ENCODE assay signal across 1 cellular context in the genomic region with DNA sequence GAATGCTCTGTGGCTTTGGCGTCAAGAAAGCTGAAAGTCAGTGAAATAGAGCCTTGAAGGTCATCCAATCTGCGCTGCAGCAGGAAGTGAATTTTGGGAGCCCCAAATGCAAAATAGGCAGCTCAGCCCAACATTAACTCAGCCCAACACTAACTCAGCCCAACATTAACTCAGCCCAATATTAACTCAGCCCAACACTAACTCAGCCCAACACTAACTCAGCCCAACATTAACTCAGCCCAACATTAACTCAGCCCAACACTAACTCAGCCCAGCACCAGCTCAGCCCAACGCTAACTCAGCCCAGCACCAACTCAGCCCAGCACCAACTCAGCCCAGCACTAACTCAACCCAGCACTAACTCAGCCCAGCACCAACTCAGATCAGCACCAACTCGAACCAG.
TF ChIP-seq lines count a peak whose summit lies in the region.

No MANE protein-coding gene starts in this region.

TF ChIP-seq in WTC11, 78 proteins besides CTCF, POLR2A, EP300 and RAD21 (continued from another document):
- TF ChIP-seq, protein P1, sequence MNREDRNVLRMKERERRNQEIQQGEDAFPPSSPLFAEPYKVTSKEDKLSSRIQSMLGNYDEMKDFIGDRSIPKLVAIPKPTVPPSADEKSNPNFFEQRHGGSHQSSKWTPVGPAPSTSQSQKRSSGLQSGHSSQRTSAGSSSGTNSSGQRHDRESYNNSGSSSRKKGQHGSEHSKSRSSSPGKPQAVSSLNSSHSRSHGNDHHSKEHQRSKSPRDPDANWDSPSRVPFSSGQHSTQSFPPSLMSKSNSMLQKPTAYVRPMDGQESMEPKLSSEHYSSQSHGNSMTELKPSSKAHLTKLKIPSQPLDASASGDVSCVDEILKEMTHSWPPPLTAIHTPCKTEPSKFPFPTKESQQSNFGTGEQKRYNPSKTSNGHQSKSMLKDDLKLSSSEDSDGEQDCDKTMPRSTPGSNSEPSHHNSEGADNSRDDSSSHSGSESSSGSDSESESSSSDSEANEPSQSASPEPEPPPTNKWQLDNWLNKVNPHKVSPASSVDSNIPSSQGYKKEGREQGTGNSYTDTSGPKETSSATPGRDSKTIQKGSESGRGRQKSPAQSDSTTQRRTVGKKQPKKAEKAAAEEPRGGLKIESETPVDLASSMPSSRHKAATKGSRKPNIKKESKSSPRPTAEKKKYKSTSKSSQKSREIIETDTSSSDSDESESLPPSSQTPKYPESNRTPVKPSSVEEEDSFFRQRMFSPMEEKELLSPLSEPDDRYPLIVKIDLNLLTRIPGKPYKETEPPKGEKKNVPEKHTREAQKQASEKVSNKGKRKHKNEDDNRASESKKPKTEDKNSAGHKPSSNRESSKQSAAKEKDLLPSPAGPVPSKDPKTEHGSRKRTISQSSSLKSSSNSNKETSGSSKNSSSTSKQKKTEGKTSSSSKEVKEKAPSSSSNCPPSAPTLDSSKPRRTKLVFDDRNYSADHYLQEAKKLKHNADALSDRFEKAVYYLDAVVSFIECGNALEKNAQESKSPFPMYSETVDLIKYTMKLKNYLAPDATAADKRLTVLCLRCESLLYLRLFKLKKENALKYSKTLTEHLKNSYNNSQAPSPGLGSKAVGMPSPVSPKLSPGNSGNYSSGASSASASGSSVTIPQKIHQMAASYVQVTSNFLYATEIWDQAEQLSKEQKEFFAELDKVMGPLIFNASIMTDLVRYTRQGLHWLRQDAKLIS (CRISPR knock-in tag; IDR thresholded peaks at IDR 0.05; ENCODE audit: borderline replicate concordance), result no peak
- no peak for TF ChIP-seq NFE2L1 (CRISPR knock-in tag; IDR thresholded peaks at IDR 0.05)
